In the genomic region with DNA sequence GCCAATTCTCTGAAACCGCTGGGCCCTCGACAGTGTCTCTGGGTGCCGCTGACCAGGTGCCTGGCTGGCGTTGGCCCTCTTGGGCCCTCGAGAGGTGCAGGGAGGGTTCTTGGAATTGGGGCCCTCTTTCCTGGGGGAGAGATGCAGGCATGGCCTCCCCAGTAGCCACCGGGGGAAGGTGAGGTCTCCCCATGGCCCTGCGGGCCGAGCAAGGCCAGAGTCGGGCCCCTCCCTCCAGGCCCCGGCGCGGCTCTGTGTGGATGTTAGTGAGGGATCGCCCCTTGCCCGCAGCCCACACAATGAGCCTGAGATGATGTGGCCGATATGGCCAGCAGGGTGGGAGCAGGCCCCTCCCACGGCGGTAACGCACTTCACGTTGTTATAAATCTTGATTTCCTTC, we compare ENCODE assay signal across 36 cellular contexts. TPM values are rescaled to one million over a fixed set of nuclear protein-coding genes. Genes with fewer than 3 reads are reported as not detected.
"Had no signal": no experiment of that assay in that cellular context is flagged by ENCODE, and none has a peak within 500 bp of the region (broad histone marks: within the 10 kb centered on the region; RNA-seq: fewer than 3 reads in every experiment).

No MANE protein-coding gene starts in this region.

- H3K27me3 ChIP-seq: adrenal gland had no signal

- H3K36me3 ChIP-seq: adrenal gland, brain microvascular endothelial cell, breast epithelium had no signal

- DNase-seq: activated CD4-positive, alpha-beta memory T cell treated with anti-CD3 and anti-CD28 coated beads for 36 hours; activated CD4-positive, alpha-beta T cell treated with anti-CD3 and anti-CD28 coated beads for 1 hour; activated CD4-positive, alpha-beta T cell treated with anti-CD3 and anti-CD28 coated beads for 36 hours; activated CD4-positive, alpha-beta T cell treated with anti-CD3 and anti-CD28 coated beads for 48 hours; activated CD4-positive, alpha-beta T cell treated with anti-CD3 and anti-CD28 coated beads, Interleukin-2, amount 10 ng/mL, durations not matched to agents 7 days and 5 days; activated CD4-positive, alpha-beta T cell treated with anti-CD3 and anti-CD28 coated beads, Interleukin-2, amount 50 U/mL, for 4 hours; activated CD4-positive, CD25-positive, alpha-beta regulatory T cell; activated CD8-positive, alpha-beta memory T cell treated with anti-CD3 and anti-CD28 coated beads, Interleukin-2, amount 50 U/mL, for 4 hours; activated CD8-positive, alpha-beta T cell treated with anti-CD3 and anti-CD28 coated beads for 36 hours; activated effector memory CD4-positive, alpha-beta T cell treated with anti-CD3 and anti-CD28 coated beads, Interleukin-2, amount 50 U/mL, for 16 hours; activated gamma-delta T cell treated with Interleukin-2 at 50 U/mL for 16 hours; activated naive CD4-positive, alpha-beta T cell; activated naive CD4-positive, alpha-beta T cell treated with anti-CD3 and anti-CD28 coated beads for 36 hours; activated naive CD4-positive, alpha-beta T cell treated with anti-CD3 and anti-CD28 coated beads, Interleukin-2, amount 50 U/mL, for 16 hours; activated naive CD8-positive, alpha-beta T cell treated with anti-CD3 and anti-CD28 coated beads for 36 hours; activated T-cell treated with anti-CD3 and anti-CD28 coated beads for 4 hours; activated T-cell treated with anti-CD3 and anti-CD28 coated beads, Interleukin-2, amount 50 U/mL, for 1 hour; activated T-cell treated with anti-CD3 and anti-CD28 coated beads, Interleukin-2, amount 50 U/mL, for 4 hours; activated T-cell treated with anti-CD3 and anti-CD28 coated beads, Interleukin-2, amount 50 U/mL, for 72 hours; adrenal gland; amniotic stem cell; aorta; body of pancreas; brain microvascular endothelial cell; central memory CD4-positive, alpha-beta T cell; T-helper 2 cell; T-helper 9 cell had no signal

- H3K9me3 ChIP-seq: adrenal gland, body of pancreas, breast epithelium had no signal

- H3K4me1 ChIP-seq: adrenal gland, body of pancreas, breast epithelium had no signal

- H3K27ac ChIP-seq: adrenal gland, body of pancreas, brain microvascular endothelial cell, breast epithelium, VCaP had no signal

- H3K4me3 ChIP-seq: adrenal gland, body of pancreas, breast epithelium had no signal

RNA-seq across cellular contexts. Expression of a gene that starts 23.1 kb away (rescaled TPM):
- total RNA-seq: activated CD4-positive, alpha-beta memory T cell treated with anti-CD3 and anti-CD28 coated beads for 36 hours; activated CD4-positive, alpha-beta T cell treated with anti-CD3 and anti-CD28 coated beads for 36 hours; activated CD4-positive, alpha-beta T cell treated with anti-CD3 and anti-CD28 coated beads, Interleukin-2, amount 10 ng/mL, durations not matched to agents 7 days and 5 days; activated CD8-positive, alpha-beta memory T cell treated with anti-CD3 and anti-CD28 coated beads for 36 hours; activated CD8-positive, alpha-beta T cell treated with anti-CD3 and anti-CD28 coated beads for 36 hours; activated naive CD4-positive, alpha-beta T cell treated with anti-CD3 and anti-CD28 coated beads for 36 hours; activated naive CD4-positive, alpha-beta T cell treated with anti-CD3 and anti-CD28 coated beads, Interleukin-2, amount 50 U/mL, for 72 hours; activated naive CD8-positive, alpha-beta T cell treated with anti-CD3 and anti-CD28 coated beads for 36 hours; activated T-cell treated with anti-CD3 and anti-CD28 coated beads, Interleukin-2, amount 50 U/mL, for 4 hours; activated T-cell treated with anti-CD3 and anti-CD28 coated beads, Interleukin-2, amount 50 U/mL, for 72 hours; activated T-helper 1 cell treated with anti-CD3 and anti-CD28 coated beads, Interleukin-12 subunit alpha, Interleukin-12 subunit beta, Interleukin-2, Interleukin-4 antibody, amounts not matched to agents 30 ng/mL and 10 ng/mL and 1 ng/mL, durations not matched to agents 14 hours and 24 hours and 36 hours; activated T-helper 17 cell treated with anti-CD3 and anti-CD28 coated beads, Interleukin-2, amount 50 U/mL, for 72 hours; astrocyte; body of pancreas; breast epithelium; cardiac septum; cerebellum had no signal

RNA-seq across cellular contexts. Expression of a gene that starts 46.6 kb away (rescaled TPM):
- total RNA-seq: activated CD4-positive, alpha-beta memory T cell treated with anti-CD3 and anti-CD28 coated beads for 36 hours; activated CD4-positive, alpha-beta T cell treated with anti-CD3 and anti-CD28 coated beads for 36 hours; activated CD4-positive, alpha-beta T cell treated with anti-CD3 and anti-CD28 coated beads, Interleukin-2, amount 10 ng/mL, durations not matched to agents 7 days and 5 days; activated CD8-positive, alpha-beta memory T cell treated with anti-CD3 and anti-CD28 coated beads for 36 hours; activated CD8-positive, alpha-beta T cell treated with anti-CD3 and anti-CD28 coated beads for 36 hours; activated naive CD4-positive, alpha-beta T cell treated with anti-CD3 and anti-CD28 coated beads for 36 hours; activated naive CD4-positive, alpha-beta T cell treated with anti-CD3 and anti-CD28 coated beads, Interleukin-2, amount 50 U/mL, for 72 hours; activated naive CD8-positive, alpha-beta T cell treated with anti-CD3 and anti-CD28 coated beads for 36 hours; activated T-cell treated with anti-CD3 and anti-CD28 coated beads, Interleukin-2, amount 50 U/mL, for 4 hours; activated T-cell treated with anti-CD3 and anti-CD28 coated beads, Interleukin-2, amount 50 U/mL, for 72 hours; activated T-helper 1 cell treated with anti-CD3 and anti-CD28 coated beads, Interleukin-12 subunit alpha, Interleukin-12 subunit beta, Interleukin-2, Interleukin-4 antibody, amounts not matched to agents 30 ng/mL and 10 ng/mL and 1 ng/mL, durations not matched to agents 14 hours and 24 hours and 36 hours; activated T-helper 17 cell treated with anti-CD3 and anti-CD28 coated beads, Interleukin-2, amount 50 U/mL, for 72 hours; astrocyte; breast epithelium; cerebellum had no signal
